9 cellular contexts compared by ENCODE assay signal in genomic region chr6:89148016-89148750, GRCh38. TPM values are rescaled to one million over a fixed set of nuclear protein-coding genes. Genes with fewer than 3 reads are reported as not detected.
DNase-seq lines count a peak whose midpoint lies in the region; ATAC-seq lines count a peak whose summit lies in the region.
"Had no signal": no experiment of that assay in that cellular context is flagged by ENCODE, and none has a peak within 500 bp of the region (broad histone marks: within the 10 kb centered on the region; RNA-seq: fewer than 3 reads in every experiment).

No MANE protein-coding gene starts in this region.

- H3K4me3 ChIP-seq in muscle layer of colon (ENCODE audit: low read depth in 1 of 2, low read length in 2 of 2): no peak overlapping the region

- peaks cover 20% of the 10 kb centered on the region for H3K4me1 ChIP-seq in muscle layer of colon (ENCODE audit: insufficient read depth, low read length)
- H3K4me1 ChIP-seq: Peyer's patch had no signal

- no peaks in the 10 kb centered on the region for H3K27me3 Mint-ChIP-seq in stimulated activated naive CD8-positive, alpha-beta T cell treated with anti-CD3 and anti-CD28 coated beads, Interleukin-15, amount 100 ng/mL, for 72 hours

- H3K4me1 Mint-ChIP-seq in stimulated activated naive CD8-positive, alpha-beta T cell treated with anti-CD3 and anti-CD28 coated beads, Interleukin-15, amount 100 ng/mL, for 72 hours: peaks cover 43% of the 10 kb centered on the region

- peak overlapping the region; percentile 48 to 70 for H3K4me3 Mint-ChIP-seq in stimulated activated naive CD8-positive, alpha-beta T cell treated with anti-CD3 and anti-CD28 coated beads, Interleukin-15, amount 100 ng/mL, for 72 hours

- no peaks in the 10 kb centered on the region for H3K9me3 ChIP-seq in muscle layer of colon (ENCODE audit: low read length)
- H3K9me3 ChIP-seq: Peyer's patch had no signal

- no peak for ATAC-seq in stimulated activated naive CD8-positive, alpha-beta T cell treated with anti-CD3 and anti-CD28 coated beads, Interleukin-15, amount 100 ng/mL, for 72 hours
- no peak for ATAC-seq in HG02870 (IDR thresholded peaks at IDR 0.05; ENCODE audit: unreplicated experiment)

- DNase-seq in activated naive CD4-positive, alpha-beta T cell treated with Interleukin-2 at 50 U/mL for 16 hours: peak; percentile 36
- no peak for DNase-seq in activated naive CD4-positive, alpha-beta T cell (lab: John Stamatoyannopoulos, UW)
- peak; percentile 13 to 35 for DNase-seq in activated CD4-positive, alpha-beta T cell treated with anti-CD3 and anti-CD28 coated beads, Interleukin-2, amount 50 U/mL, for 4 hours
- no peak for DNase-seq in stimulated activated naive CD8-positive, alpha-beta T cell treated with anti-CD3 and anti-CD28 coated beads, Interleukin-15, amount 100 ng/mL, for 72 hours
- no peak for DNase-seq in HT-29 (ENCODE audit: low spot score)
- no peak for DNase-seq in NCI-H1930 (lab: John Stamatoyannopoulos, UW)
- DNase-seq: Peyer's patch had no signal

- no peaks in the 10 kb centered on the region for H3K9me3 Mint-ChIP-seq in stimulated activated naive CD8-positive, alpha-beta T cell treated with anti-CD3 and anti-CD28 coated beads, Interleukin-15, amount 100 ng/mL, for 72 hours

- no peaks in the 10 kb centered on the region for H3K36me3 ChIP-seq in muscle layer of colon (ENCODE audit: insufficient read depth, low read length)
- H3K36me3 ChIP-seq: Peyer's patch had no signal

- H3K9ac ChIP-seq in muscle layer of colon (ENCODE audit: low read length): no peak overlapping the region

- no peaks in the 10 kb centered on the region for H3K27me3 ChIP-seq in muscle layer of colon (ENCODE audit: control insufficient read depth in 1 of 2, insufficient read depth in 2 of 2, low read length in 2 of 2)
- H3K27me3 ChIP-seq: Peyer's patch had no signal

- H3K27ac Mint-ChIP-seq in stimulated activated naive CD8-positive, alpha-beta T cell treated with anti-CD3 and anti-CD28 coated beads, Interleukin-15, amount 100 ng/mL, for 72 hours: no peak overlapping the region

- H3K27ac ChIP-seq in muscle layer of colon (ENCODE audit: low read depth, low read length): peak overlapping the region; percentile 36

RNA-seq across cellular contexts. Expression of gene PM20D2, which starts 2.3 kb away (rescaled TPM):
- total RNA-seq in HT-29 (2014; rRNA removed; shearing (Covaris generic)): 29.0 and 30.7 TPM in 2 replicates

RNA-seq across cellular contexts. Expression of gene SRSF12, which starts 30.3 kb away (rescaled TPM):
- total RNA-seq in HT-29 (2014; rRNA removed; shearing (Covaris generic)): not detected in 2 replicates
- total RNA-seq: Peyer's patch had no signal

Comparison
In these comparisons a context has a peak if more than half of its experiments do, and no peak if none do; other contexts are left out.
1. DNase-seq: peak in activated naive CD4-positive, alpha-beta T cell treated with Interleukin-2 at 50 U/mL for 16 hours (single experiment) and activated CD4-positive, alpha-beta T cell treated with anti-CD3 and anti-CD28 coated beads, Interleukin-2, amount 50 U/mL, for 4 hours (2 of 2); none in activated naive CD4-positive, alpha-beta T cell (0 of 4), stimulated activated naive CD8-positive, alpha-beta T cell treated with anti-CD3 and anti-CD28 coated beads, Interleukin-15, amount 100 ng/mL, for 72 hours (0 of 2), HT-29 (single experiment) and NCI-H1930 (0 of 2).